9 cellular contexts compared by ENCODE assay signal in the genomic region with DNA sequence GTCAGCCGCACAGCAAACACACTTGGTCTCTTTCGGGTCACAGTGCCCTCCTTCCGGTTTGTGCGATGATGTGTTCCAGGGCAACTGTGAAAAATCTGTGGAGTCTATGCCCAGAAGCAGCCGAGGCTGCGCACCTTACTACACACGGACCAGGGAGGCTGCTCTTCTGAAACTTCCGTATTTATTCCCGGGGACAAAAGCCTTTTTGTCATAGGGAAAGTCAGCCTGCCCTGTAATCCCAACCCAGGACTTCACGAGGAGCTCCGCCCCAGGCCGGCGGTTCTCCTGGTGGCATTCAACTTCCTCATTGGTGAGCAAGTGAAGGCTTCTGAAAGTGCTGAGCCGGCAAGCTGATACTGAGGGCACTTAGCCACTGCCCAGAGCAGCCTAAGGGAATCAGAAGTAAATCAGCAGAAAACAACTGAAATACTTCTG.
DNase-seq lines count a peak whose midpoint lies in the region; ATAC-seq, FAIRE-seq and TF ChIP-seq lines count a peak whose summit lies in the region.
"Had no signal": no experiment of that assay in that cellular context is flagged by ENCODE, and none has a peak within 500 bp of the region (broad histone marks: within the 10 kb centered on the region; RNA-seq: fewer than 3 reads in every experiment).

No MANE protein-coding gene starts in this region.

- CTCF ChIA-PET in A549 (lab: Yijun Ruan, JAX): interaction anchor here (0.7 to 4.9 kb wide), 9 partner anchors 10 to 710 kb away, joined by 3 to 20 read pairs (median 4); no protein-coding TSS in a partner anchor
- CTCF ChIA-PET in naive thymus-derived CD4-positive, alpha-beta T cell (lab: Charles Lee): no interaction called here

- H3K27ac ChIP-seq in A549 (peak overlapping the region; percentile 66 to 73), Peyer's patch (peak overlapping the region in 3 of 4 donors; percentile 67 to 82 (median 74))
- H3K27ac ChIP-seq in naive thymus-derived CD4-positive, alpha-beta T cell (ENCODE audit: low read depth, low read length): no peak overlapping the region

- H3K4me2 ChIP-seq in A549: peak overlapping the region; percentile 74

- peak overlapping the region; percentile 26; the same call in 2 of the 3 replicates for H3K4me3 ChIP-seq in A549
- H3K4me3 ChIP-seq in Peyer's patch: peak overlapping the region; percentile 10 to 48 (median 28)
- H3K4me3 ChIP-seq in naive thymus-derived CD4-positive, alpha-beta T cell (ENCODE audit: low read length): no peak overlapping the region

- TF ChIP-seq EP300 in A549 (IDR thresholded peaks at IDR 0.05): no peak

- POLR2A ChIA-PET in A549 (lab: Yijun Ruan, JAX): no interaction called here
- POLR2A ChIA-PET in naive thymus-derived CD4-positive, alpha-beta T cell (lab: Charles Lee): no interaction called here

- H3K9me3 ChIP-seq in A549: no peaks in the 10 kb centered on the region
- H3K9me3 ChIP-seq in Peyer's patch: peaks cover 0 to 3% (median 0%) of the 10 kb centered on the region in 4 donors
- no peaks in the 10 kb centered on the region for H3K9me3 ChIP-seq in naive thymus-derived CD4-positive, alpha-beta T cell (ENCODE audit: control insufficient read depth in 2 of 3, low read length in 3 of 3)

- no peak for TF ChIP-seq CTCF in A549 (IDR thresholded peaks at IDR 0.05)
- TF ChIP-seq CTCF in Peyer's patch (IDR thresholded peaks at IDR 0.05): no peak

- TF ChIP-seq RAD21 in A549 (conservative IDR thresholded peaks at IDR 0.05 in 1 of 2, IDR thresholded peaks at IDR 0.05 in 1 of 2): no peak

- peaks cover 22% of the 10 kb centered on the region for H3K4me1 ChIP-seq in A549
- peaks cover 0 to 15% (median 0%) of the 10 kb centered on the region in 4 donors for H3K4me1 ChIP-seq in Peyer's patch
- peaks cover 0 to 15% of the 10 kb centered on the region in 2 donors for H3K4me1 ChIP-seq in naive thymus-derived CD4-positive, alpha-beta T cell (ENCODE audit: control insufficient read depth in 2 of 2, insufficient read depth in 2 of 2, low read length in 2 of 2)

- peak; percentile 77 to 88 for ATAC-seq in A549
- ATAC-seq in GM19043 (IDR thresholded peaks at IDR 0.05; ENCODE audit: low read depth, unreplicated experiment): peak; percentile 55
- ATAC-seq in naive thymus-derived CD4-positive, alpha-beta T cell: peak; percentile 80
- ATAC-seq in GM19023 (IDR thresholded peaks at IDR 0.05; ENCODE audit: unreplicated experiment): no peak

- no peaks in the 10 kb centered on the region for H3K36me3 ChIP-seq in Peyer's patch
- H3K36me3 ChIP-seq in naive thymus-derived CD4-positive, alpha-beta T cell (ENCODE audit: control insufficient read depth in 2 of 3, insufficient read depth in 3 of 3, low read length in 3 of 3): no peaks in the 10 kb centered on the region

- H3K4me3 Mint-ChIP-seq in naive thymus-derived CD4-positive, alpha-beta T cell: peak overlapping the region; percentile 29 to 89 (median 67)

- no peaks in the 10 kb centered on the region for H3K9me3 Mint-ChIP-seq in naive thymus-derived CD4-positive, alpha-beta T cell

- peak overlapping the region in 4 of 9 donors; percentile 23 to 93 (median 68) for H3K27ac Mint-ChIP-seq in naive thymus-derived CD4-positive, alpha-beta T cell

- peaks cover 11 to 32% (median 22%) of the 10 kb centered on the region in 7 donors for H3K4me1 Mint-ChIP-seq in naive thymus-derived CD4-positive, alpha-beta T cell

- H3K27me3 Mint-ChIP-seq in naive thymus-derived CD4-positive, alpha-beta T cell: peaks cover 0 to 31% (median 18%) of the 10 kb centered on the region in 5 donors

- intact Hi-C loops in naive thymus-derived CD4-positive, alpha-beta T cell (cut with micrococcal nuclease): no loop called here

- peaks cover 0 to 18% (median 10%) of the 10 kb centered on the region in 5 donors for H3K36me3 Mint-ChIP-seq in naive thymus-derived CD4-positive, alpha-beta T cell

- 13% methylated on average over 14 of the region's 14 CpGs for WGBS in A549 (ENCODE audit: missing lambda C conversion rate)

- no peak for TF ChIP-seq POLR2A in A549 (IDR thresholded peaks at IDR 0.05; ENCODE audit: low read length)
- TF ChIP-seq POLR2A in Peyer's patch (IDR thresholded peaks at IDR 0.05): peak; percentile 75

- FAIRE-seq in A549 (lab: Jason Lieb, UNC): peak; percentile 7
- FAIRE-seq in endometrium (lab: Jason Lieb, UNC): peak; percentile 39
- FAIRE-seq: colon had no signal

- peak; percentile 67 to 72 for DNase-seq in A549 (ENCODE audit: low read depth in 1 of 2, low spot score in 1 of 2)
- DNase-seq in Peyer's patch: peak; percentile 20 to 88 (median 86)
- peak in 1 of 9 donors; percentile 9 for DNase-seq in naive thymus-derived CD4-positive, alpha-beta T cell
- DNase-seq in NCI-H1092 treated with DMSO at 0.1 percent for 48 hours (lab: John Stamatoyannopoulos, UW): no peak
- DNase-seq in NCI-H82 (lab: John Stamatoyannopoulos, UW): no peak

- H3K27me3 ChIP-seq in Peyer's patch: no peaks in the 10 kb centered on the region
- H3K27me3 ChIP-seq in naive thymus-derived CD4-positive, alpha-beta T cell (ENCODE audit: control insufficient read depth in 2 of 2, insufficient read depth in 2 of 2, low read length in 2 of 2): no peaks in the 10 kb centered on the region

TF ChIP-seq in A549, 52 proteins besides CTCF, POLR2A, EP300 and RAD21:
- TF ChIP-seq CEBPB (IDR thresholded peaks at IDR 0.05): no peak
- TF ChIP-seq MAFK (IDR thresholded peaks at IDR 0.05; ENCODE audit: partially characterized antibody): peak; percentile 97
- TF ChIP-seq, protein P1, sequence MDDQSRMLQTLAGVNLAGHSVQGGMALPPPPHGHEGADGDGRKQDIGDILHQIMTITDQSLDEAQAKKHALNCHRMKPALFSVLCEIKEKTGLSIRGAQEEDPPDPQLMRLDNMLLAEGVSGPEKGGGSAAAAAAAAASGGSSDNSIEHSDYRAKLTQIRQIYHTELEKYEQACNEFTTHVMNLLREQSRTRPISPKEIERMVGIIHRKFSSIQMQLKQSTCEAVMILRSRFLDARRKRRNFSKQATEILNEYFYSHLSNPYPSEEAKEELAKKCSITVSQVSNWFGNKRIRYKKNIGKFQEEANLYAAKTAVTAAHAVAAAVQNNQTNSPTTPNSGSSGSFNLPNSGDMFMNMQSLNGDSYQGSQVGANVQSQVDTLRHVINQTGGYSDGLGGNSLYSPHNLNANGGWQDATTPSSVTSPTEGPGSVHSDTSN (IDR thresholded peaks at IDR 0.05): no peak

Comparison
In these comparisons a context has a peak if more than half of its experiments do, and no peak if none do; other contexts are left out.
1. DNase-seq: peak in A549 (2 of 2) and Peyer's patch (3 of 3); none in NCI-H1092 treated with DMSO at 0.1 percent for 48 hours (single experiment) and NCI-H82 (single experiment).